11 cellular contexts compared by ENCODE assay signal in genomic region chr2:64052468-64053241, GRCh38.
DNase-seq lines count a peak whose midpoint lies in the region; ATAC-seq and TF ChIP-seq lines count a peak whose summit lies in the region.
"Had no signal": no experiment of that assay in that cellular context is flagged by ENCODE, and none has a peak within 500 bp of the region (broad histone marks: within the 10 kb centered on the region; RNA-seq: fewer than 3 reads in every experiment).

No MANE protein-coding gene starts in this region.

- DNase-seq in kidney tubule cell (ENCODE audit: low spot score) (peak; percentile 29), NK-92 (lab: John Stamatoyannopoulos, UW; ENCODE audit: unreplicated experiment) (no peak)
- DNase-seq: aorta; DMS 273 treated with DMSO at 0.1 percent for 48 hours; stimulated activated CD4-positive, alpha-beta T cell treated with anti-CD3 and anti-CD28 coated beads, Interleukin-12 subunit alpha, Interleukin-12 subunit beta, amount 100 ng/mL, for 4 hours had no signal

- H3K27me3 ChIP-seq in BLaER1 treated with 17β-estradiol and CSF1 and Interleukin-3, amounts not matched to agents 10 nM and 100 nM = no peaks in the 10 kb centered on the region
- H3K27me3 ChIP-seq in DOHH2 (ENCODE audit: control insufficient read depth, low read length) (no peaks in the 10 kb centered on the region), SU-DHL-6 (ENCODE audit: low read length) (no peaks in the 10 kb centered on the region)

- no peaks in the 10 kb centered on the region for H3K36me3 ChIP-seq in BLaER1 treated with 17β-estradiol and CSF1 and Interleukin-3, amounts not matched to agents 10 nM and 100 nM
- H3K36me3 ChIP-seq in DOHH2 (ENCODE audit: control insufficient read depth, low read length) (peaks cover 13% of the 10 kb centered on the region), SU-DHL-6 (ENCODE audit: low read length) (no peaks in the 10 kb centered on the region)

- H3K9me2 ChIP-seq in DOHH2 (replicated peaks; ENCODE audit: control insufficient read depth, low read length) = no peaks in the 10 kb centered on the region
- H3K9me2 ChIP-seq in SU-DHL-6 (replicated peaks; ENCODE audit: insufficient read depth, low read length) = no peaks in the 10 kb centered on the region

- TF ChIP-seq CTCF in DOHH2 (IDR thresholded peaks at IDR 0.05; ENCODE audit: low read depth, low read length, poor library complexity, severe bottlenecking) (no peak), SU-DHL-6 (IDR thresholded peaks at IDR 0.05; ENCODE audit: insufficient read depth, low read length, poor library complexity, severe bottlenecking) (no peak)

- peaks cover 5 to 18% (median 11%) of the 10 kb centered on the region in 10 experiments; a peak in 16 of 20 replicates for H3K4me1 ChIP-seq in BLaER1 treated with 17β-estradiol and CSF1 and Interleukin-3, amounts not matched to agents 10 nM and 100 nM
- peaks cover 75% of the 10 kb centered on the region for H3K4me1 ChIP-seq in DOHH2 (ENCODE audit: control insufficient read depth, low read length)

- H3K4me3 ChIP-seq in BLaER1 treated with 17β-estradiol and CSF1 and Interleukin-3, amounts not matched to agents 10 nM and 100 nM = no peak overlapping the region
- peak overlapping the region; percentile 42 for H3K4me3 ChIP-seq in DOHH2 (ENCODE audit: low read length)
- no peak overlapping the region for H3K4me3 ChIP-seq in SU-DHL-6 (ENCODE audit: insufficient read depth, low read length, poor library complexity, severe bottlenecking)

- no peak overlapping the region for H3K27ac ChIP-seq in BLaER1 treated with 17β-estradiol and CSF1 and Interleukin-3, amounts not matched to agents 10 nM and 100 nM
- peak overlapping the region; percentile 67 for H3K27ac ChIP-seq in DOHH2 (ENCODE audit: low read depth, low read length)
- H3K27ac ChIP-seq in SU-DHL-6 (ENCODE audit: low read depth, low read length) = peak overlapping the region; percentile 85

- peak overlapping the region in 7 of 11 experiments; percentile 1 to 53 (median 36); a peak in 11 of 22 replicates for H3K4me2 ChIP-seq in BLaER1 treated with 17β-estradiol and CSF1 and Interleukin-3, amounts not matched to agents 10 nM and 100 nM
- H3K4me2 ChIP-seq in DOHH2 (ENCODE audit: low read length) (peak overlapping the region; percentile 58), SU-DHL-6 (ENCODE audit: low read depth, low read length, poor library complexity, severe bottlenecking) (peak overlapping the region; percentile 57)

- peaks cover 15% of the 10 kb centered on the region for H3K79me2 ChIP-seq in DOHH2 (ENCODE audit: control insufficient read depth, low read length)
- no peaks in the 10 kb centered on the region; the same call in 1 of the 2 replicates for H3K79me2 ChIP-seq in SU-DHL-6 (ENCODE audit: insufficient read depth, low read length)

- H4K20me1 ChIP-seq in BLaER1 treated with 17β-estradiol and CSF1 and Interleukin-3, amounts not matched to agents 10 nM and 100 nM = no peaks in the 10 kb centered on the region
- no peaks in the 10 kb centered on the region for H4K20me1 ChIP-seq in DOHH2 (ENCODE audit: control insufficient read depth, insufficient read depth, low read depth, low read length)
- H4K20me1 ChIP-seq in SU-DHL-6 (ENCODE audit: low read depth, low read length) = no peaks in the 10 kb centered on the region

- ATAC-seq in HG02885 (IDR thresholded peaks at IDR 0.05; ENCODE audit: poor library complexity, unreplicated experiment) (no peak), HG03097 (IDR thresholded peaks at IDR 0.05; ENCODE audit: low FRiP score, unreplicated experiment) (no peak), GM21717 (IDR thresholded peaks at IDR 0.05; ENCODE audit: unreplicated experiment) (no peak)

- H3K9ac ChIP-seq in BLaER1 treated with 17β-estradiol and CSF1 and Interleukin-3, amounts not matched to agents 10 nM and 100 nM = no peak overlapping the region
- peak overlapping the region; percentile 23 for H3K9ac ChIP-seq in SU-DHL-6 (ENCODE audit: low read length)

- H3F3A ChIP-seq in DOHH2 (ENCODE audit: control insufficient read depth, insufficient read depth) = peaks cover 6% of the 10 kb centered on the region
- H3F3A ChIP-seq in SU-DHL-6 (ENCODE audit: insufficient read depth) = peaks cover 28% of the 10 kb centered on the region; the same call in 1 of the 2 replicates

- H2AFZ ChIP-seq in SU-DHL-6 (ENCODE audit: low read depth, low read length, severe bottlenecking) = peak overlapping the region; percentile 0

- no peaks in the 10 kb centered on the region for H3K9me3 ChIP-seq in BLaER1 treated with 17β-estradiol and CSF1 and Interleukin-3, amounts not matched to agents 10 nM and 100 nM (replicated peaks in 1 of 11)
- H3K9me3 ChIP-seq in DOHH2 (ENCODE audit: control insufficient read depth, insufficient read depth, low read length) = no peaks in the 10 kb centered on the region
- H3K9me3 ChIP-seq in SU-DHL-6 (ENCODE audit: insufficient read depth, low read length) = no peaks in the 10 kb centered on the region

Comparison
In these comparisons a context has a peak if more than half of its experiments do, and no peak if none do; other contexts are left out.
1. H3K27ac ChIP-seq: peak in DOHH2 (single experiment) and SU-DHL-6 (single experiment); none in BLaER1 treated with 17β-estradiol and CSF1 and Interleukin-3, amounts not matched to agents 10 nM and 100 nM (0 of 11).
2. Peak in every context shown above with its lines, with median percentiles within 50 percentile points of each other: H3K4me2 ChIP-seq.